ENCODE assay signal across 13 cellular contexts in genomic region chr4:166941629-166942028, GRCh38.
DNase-seq lines count a peak whose midpoint lies in the region; ATAC-seq and TF ChIP-seq lines count a peak whose summit lies in the region.
"Had no signal": no experiment of that assay in that cellular context is flagged by ENCODE, and none has a peak within 500 bp of the region (broad histone marks: within the 10 kb centered on the region; RNA-seq: fewer than 3 reads in every experiment).

No MANE protein-coding gene starts in this region.

- no peak overlapping the region for H3K27ac Mint-ChIP-seq in activated CD4-positive, alpha-beta T cell treated with anti-CD3 and anti-CD28 coated beads for 36 hours
- H3K27ac Mint-ChIP-seq: natural killer cell had no signal

- H4K20me1 ChIP-seq in PC-3 (ENCODE audit: low read length), result no peaks in the 10 kb centered on the region

- no peaks in the 10 kb centered on the region for H3K9me2 ChIP-seq in PC-3 (replicated peaks; ENCODE audit: low read length)

- no peaks in the 10 kb centered on the region for H3K27me3 Mint-ChIP-seq in activated CD4-positive, alpha-beta T cell treated with anti-CD3 and anti-CD28 coated beads for 36 hours

- no peak overlapping the region for H3K4me3 ChIP-seq in PC-3 (ENCODE audit: low read length)
- no peak overlapping the region for H3K4me3 ChIP-seq in BE2C (ENCODE audit: low read depth, low read length)
- H3K4me3 ChIP-seq: SK-N-MC had no signal

- CTCF ChIA-PET in activated CD4-positive, alpha-beta T cell treated with anti-CD3 and anti-CD28 coated beads for 36 hours (lab: Charles Lee), result no interaction called here
- CTCF ChIA-PET in PC-3 (lab: Charles Lee), result no interaction called here

- no peaks in the 10 kb centered on the region for H3K9me3 ChIP-seq in PC-3 (ENCODE audit: low read length)
- no peaks in the 10 kb centered on the region for H3K9me3 ChIP-seq in BE2C

- H3K9ac ChIP-seq in PC-3 (ENCODE audit: low read length), result no peak overlapping the region

- no peaks in the 10 kb centered on the region for H3K79me2 ChIP-seq in PC-3 (ENCODE audit: low read length)

- no peaks in the 10 kb centered on the region for H3F3A ChIP-seq in PC-3 (ENCODE audit: low read length, unreplicated experiment)

- no peaks in the 10 kb centered on the region for H3K9me3 Mint-ChIP-seq in activated CD4-positive, alpha-beta T cell treated with anti-CD3 and anti-CD28 coated beads for 36 hours (ENCODE audit: low read depth)

- peak overlapping the region; percentile 63 for H3K27ac ChIP-seq in PC-3 (ENCODE audit: low read length)
- H3K27ac ChIP-seq: 22Rv1, brain microvascular endothelial cell, SK-N-MC had no signal

- H2AFZ ChIP-seq in PC-3 (ENCODE audit: low read length), result no peak overlapping the region

- no peak overlapping the region for H3K4me3 Mint-ChIP-seq in activated CD4-positive, alpha-beta T cell treated with anti-CD3 and anti-CD28 coated beads for 36 hours
- H3K4me3 Mint-ChIP-seq: natural killer cell had no signal

- DNase-seq in activated CD4-positive, alpha-beta T cell treated with anti-CD3 and anti-CD28 coated beads for 36 hours, result peak; percentile 34
- DNase-seq in activated CD4-positive, alpha-beta T cell treated with anti-CD3 and anti-CD28 coated beads, Interleukin-2, amount 50 U/mL, for 1 hour, result no peak
- DNase-seq in PC-3 (peak; percentile 89), islet precursor cell (peak; percentile 80), putamen (ENCODE audit: low spot score) (no peak), BE2C (no peak)
- no peak for DNase-seq in effector CD4-positive, alpha-beta T cell
- DNase-seq: brain microvascular endothelial cell; natural killer cell; stimulated activated CD4-positive, alpha-beta T cell treated with anti-CD3 and anti-CD28 coated beads, Interleukin-12 subunit alpha, Interleukin-12 subunit beta, amount 100 ng/mL, for 4 hours had no signal

- ATAC-seq in activated CD4-positive, alpha-beta T cell treated with anti-CD3 and anti-CD28 coated beads for 36 hours, result peak; percentile 95
- ATAC-seq in HG02642 (IDR thresholded peaks at IDR 0.05; ENCODE audit: poor library complexity, unreplicated experiment) (peak; percentile 90), PC-3 (peak; percentile 96)
- ATAC-seq: natural killer cell had no signal

- intact Hi-C loops in activated CD4-positive, alpha-beta T cell treated with anti-CD3 and anti-CD28 coated beads for 36 hours (cut with DNase I, micrococcal nuclease), result no loop called here
- intact Hi-C loops in PC-3 (cut with micrococcal nuclease), result no loop called here

- H3K4me1 Mint-ChIP-seq in activated CD4-positive, alpha-beta T cell treated with anti-CD3 and anti-CD28 coated beads for 36 hours, result no peaks in the 10 kb centered on the region
- H3K4me1 Mint-ChIP-seq: natural killer cell had no signal

- no peaks in the 10 kb centered on the region for H3K36me3 ChIP-seq in PC-3 (ENCODE audit: low read depth, low read length)
- no peaks in the 10 kb centered on the region for H3K36me3 ChIP-seq in BE2C
- H3K36me3 ChIP-seq: brain microvascular endothelial cell had no signal

- TF ChIP-seq CTCF in PC-3 (conservative IDR thresholded peaks at IDR 0.05; ENCODE audit: low read depth, low read length) (no peak), BE2C (IDR thresholded peaks at IDR 0.05; ENCODE audit: low read depth, low read length) (no peak)

- no peaks in the 10 kb centered on the region for H3K27me3 ChIP-seq in PC-3 (ENCODE audit: low read length)
- no peaks in the 10 kb centered on the region for H3K27me3 ChIP-seq in BE2C
- H3K27me3 ChIP-seq: brain microvascular endothelial cell had no signal

- BruUV-seq in PC-3 (replicated peaks; lab: Mats Ljungman, UMichigan), result no TSS peak

- H3K4me2 ChIP-seq in PC-3 (ENCODE audit: low read length), result no peak overlapping the region

- POLR2A ChIA-PET in activated CD4-positive, alpha-beta T cell treated with anti-CD3 and anti-CD28 coated beads for 36 hours (lab: Charles Lee), result no interaction called here
- POLR2A ChIA-PET in PC-3 (lab: Charles Lee; ENCODE audit: unreplicated experiment), result interaction anchor here (0.6 kb wide), 1 partner anchor 171 kb away, joined by 5 read pairs; no protein-coding TSS in a partner anchor

- H3K36me3 Mint-ChIP-seq in activated CD4-positive, alpha-beta T cell treated with anti-CD3 and anti-CD28 coated beads for 36 hours (ENCODE audit: low read depth), result no peaks in the 10 kb centered on the region
- H3K36me3 Mint-ChIP-seq: natural killer cell had no signal

- peaks cover 4% of the 10 kb centered on the region; the same call in 1 of the 2 replicates for H3K4me1 ChIP-seq in PC-3 (ENCODE audit: insufficient read depth, low read length)
- H3K4me1 ChIP-seq in BE2C, result no peaks in the 10 kb centered on the region

Comparison
In these comparisons a context has a peak if more than half of its experiments do, and no peak if none do; other contexts are left out.
1. DNase-seq: peak in activated CD4-positive, alpha-beta T cell treated with anti-CD3 and anti-CD28 coated beads for 36 hours (single experiment), PC-3 (single experiment) and islet precursor cell (single experiment); none in activated CD4-positive, alpha-beta T cell treated with anti-CD3 and anti-CD28 coated beads, Interleukin-2, amount 50 U/mL, for 1 hour (single experiment), putamen (single experiment), BE2C (single experiment) and effector CD4-positive, alpha-beta T cell (single experiment).
2. Peak in every context shown above with its lines, with median percentiles within 50 percentile points of each other: ATAC-seq.